Comparison of ENCODE assay signal across 11 cellular contexts in genomic region chr13:24223341-24224231, GRCh38.
DNase-seq lines count a peak whose midpoint lies in the region; ATAC-seq, FAIRE-seq and TF ChIP-seq lines count a peak whose summit lies in the region.
"Had no signal": no experiment of that assay in that cellular context is flagged by ENCODE, and none has a peak within 500 bp of the region (broad histone marks: within the 10 kb centered on the region; RNA-seq: fewer than 3 reads in every experiment).

No MANE protein-coding gene starts in this region.

- peaks cover 23% of the 10 kb centered on the region for H3K4me1 ChIP-seq in OCI-LY3 (ENCODE audit: low read length)
- H3K4me1 ChIP-seq in mononuclear cell (ENCODE audit: insufficient read depth, low read length) = peaks cover 25% of the 10 kb centered on the region

- peak; percentile 82 for FAIRE-seq in GM19239 (lab: Jason Lieb, UNC)

- no peak for ATAC-seq in HG02970 (IDR thresholded peaks at IDR 0.05; ENCODE audit: low FRiP score, unreplicated experiment)
- ATAC-seq in activated naive CD4-positive, alpha-beta T cell treated with anti-CD3 and anti-CD28 coated beads, Interleukin-2, amount 50 U/mL, for 72 hours = no peak
- ATAC-seq: GM23338 had no signal

- no peak overlapping the region for H3K27ac Mint-ChIP-seq in activated naive CD4-positive, alpha-beta T cell treated with anti-CD3 and anti-CD28 coated beads, Interleukin-2, amount 50 U/mL, for 72 hours
- H3K27ac Mint-ChIP-seq: GM23338 had no signal

- no peaks in the 10 kb centered on the region; the same call in 1 of the 2 replicates for H3K27me3 ChIP-seq in GM06990 (replicated peaks; ENCODE audit: control insufficient read depth, insufficient read depth, low read length)
- no peaks in the 10 kb centered on the region for H3K27me3 ChIP-seq in OCI-LY3 (ENCODE audit: low read depth, low read length)
- H3K27me3 ChIP-seq in mononuclear cell (ENCODE audit: insufficient read depth, low read length) = no peaks in the 10 kb centered on the region

- H3K79me2 ChIP-seq in OCI-LY3 (ENCODE audit: low read length) = no peaks in the 10 kb centered on the region

- H3K4me3 ChIP-seq in GM06990 (replicated peaks; ENCODE audit: low read depth, low read length) (peak overlapping the region; percentile 43), OCI-LY3 (ENCODE audit: low read length) (peak overlapping the region; percentile 35; the same call in 1 of the 2 replicates), mononuclear cell (ENCODE audit: low read length) (peak overlapping the region; percentile 13)
- H3K4me3 ChIP-seq: GM23338 had no signal

- no peaks in the 10 kb centered on the region for H3K9me3 Mint-ChIP-seq in activated naive CD4-positive, alpha-beta T cell treated with anti-CD3 and anti-CD28 coated beads, Interleukin-2, amount 50 U/mL, for 72 hours
- H3K9me3 Mint-ChIP-seq: GM23338 had no signal

- H3K9me3 ChIP-seq in OCI-LY3 (ENCODE audit: insufficient read depth, low read length) = no peaks in the 10 kb centered on the region
- H3K9me3 ChIP-seq in mononuclear cell (ENCODE audit: low read depth, low read length) = no peaks in the 10 kb centered on the region

- H4K20me1 ChIP-seq in OCI-LY3 (ENCODE audit: insufficient read depth, low read length) = no peaks in the 10 kb centered on the region

- no peak overlapping the region for H3K27ac ChIP-seq in OCI-LY3 (ENCODE audit: low read length)

- no peaks in the 10 kb centered on the region for H3K36me3 Mint-ChIP-seq in activated naive CD4-positive, alpha-beta T cell treated with anti-CD3 and anti-CD28 coated beads, Interleukin-2, amount 50 U/mL, for 72 hours

- H3K9ac ChIP-seq in OCI-LY3 (ENCODE audit: low read length) = no peak overlapping the region

- DNase-seq in GM06990 (ENCODE audit: extremely low read depth, insufficient read length) (peak; percentile 65), GM19239 (ENCODE audit: insufficient read length, low spot score) (no peak), RPMI8226 (no peak), MV-4-11 (lab: John Stamatoyannopoulos, UW) (no peak)
- DNase-seq in activated naive CD4-positive, alpha-beta T cell treated with anti-CD3 and anti-CD28 coated beads, Interleukin-2, amount 50 U/mL, for 72 hours (ENCODE audit: low spot score in 2 of 2) = no peak
- DNase-seq: NCI-H748 treated with DMSO at 0.1 percent for 48 hours; stimulated activated naive CD4-positive, alpha-beta T cell treated with Interleukin-2 at 50 U/mL for 16 hours had no signal

- H3K4me2 ChIP-seq in OCI-LY3 (ENCODE audit: low read length) = peak overlapping the region; percentile 62
- H3K4me2 ChIP-seq: GM23338 had no signal

- H2AFZ ChIP-seq in OCI-LY3 (ENCODE audit: low read depth, low read length) = no peak overlapping the region
- H2AFZ ChIP-seq: GM23338 had no signal

- H3K36me3 ChIP-seq in GM06990 (ENCODE audit: control insufficient read depth, insufficient read depth, low read length) = no peaks in the 10 kb centered on the region
- no peaks in the 10 kb centered on the region for H3K36me3 ChIP-seq in OCI-LY3 (replicated peaks; ENCODE audit: low read depth, low read length)

- no peak for TF ChIP-seq CTCF in GM06990 (IDR thresholded peaks at IDR 0.05; ENCODE audit: insufficient read depth, low read length, poor library complexity, severe bottlenecking)
- no peak for TF ChIP-seq CTCF in OCI-LY3 (IDR thresholded peaks at IDR 0.05; ENCODE audit: low read depth, low read length)
